ENCODE assay signal across 1 cellular context in genomic region chr9:17630531-17630949, GRCh38.
TF ChIP-seq lines count a peak whose summit lies in the region.

No MANE protein-coding gene starts in this region.

TF ChIP-seq in GM23338, 12 proteins besides CTCF, POLR2A, EP300 and RAD21 (continued from another document):
- TF ChIP-seq ZNF462 (CRISPR knock-in tag; IDR thresholded peaks at IDR 0.05): no peak
- no peak for TF ChIP-seq NANOG (IDR thresholded peaks at IDR 0.05; ENCODE audit: borderline replicate concordance)
- no peak for TF ChIP-seq EZH2phosphoT487 (IDR thresholded peaks at IDR 0.05; ENCODE audit: unreplicated experiment)
- no peak for TF ChIP-seq EZH2 (IDR thresholded peaks at IDR 0.05; ENCODE audit: low read depth, unreplicated experiment)
- TF ChIP-seq CREB1 (CRISPR knock-in tag; IDR thresholded peaks at IDR 0.05; ENCODE audit: low read depth): no peak
- TF ChIP-seq POLR2AphosphoS5 (IDR thresholded peaks at IDR 0.05; ENCODE audit: low read depth): no peak
- TF ChIP-seq ETS1 (IDR thresholded peaks at IDR 0.05): no peak
- no peak for TF ChIP-seq ZNF114 (CRISPR knock-in tag; IDR thresholded peaks at IDR 0.05)
- no peak for TF ChIP-seq ZNF331 (CRISPR knock-in tag; IDR thresholded peaks at IDR 0.05; ENCODE audit: low read depth)
- no peak for TF ChIP-seq JUNB (IDR thresholded peaks at IDR 0.05; ENCODE audit: unreplicated experiment)
